ENCODE assay signal across 15 cellular contexts in genomic region chr18:48735856-48736255, GRCh38.
"Had no signal": no experiment of that assay in that cellular context is flagged by ENCODE, and none has a peak within 500 bp of the region (broad histone marks: within the 10 kb centered on the region; RNA-seq: fewer than 3 reads in every experiment).

No MANE protein-coding gene starts in this region.

- H3K27ac ChIP-seq: epithelial cell of prostate, esophagus muscularis mucosa, gastroesophageal sphincter, neutrophil, ovary, right atrium auricular region, testis, tibial nerve had no signal

- H3K9me3 ChIP-seq: esophagus muscularis mucosa, gastroesophageal sphincter, neutrophil, ovary, right atrium auricular region, testis, tibial nerve had no signal

- H3K27me3 ChIP-seq: esophagus muscularis mucosa, gastroesophageal sphincter, neutrophil, ovary, right atrium auricular region, testis, tibial nerve had no signal

- ATAC-seq: gastroesophageal sphincter; left colon; naive thymus-derived CD4-positive, alpha-beta T cell; stimulated activated memory B cell treated with anti-CD40 and anti-IgM and Interleukin-4, amounts not matched to agents 10 μg/mL and 1 μg/mL and 100 μg/mL, for 72 hours; stimulated activated naive CD8-positive, alpha-beta T cell treated with anti-CD3 and anti-CD28 coated beads, Interleukin-15, amount 100 ng/mL, for 72 hours had no signal

- H3K36me3 ChIP-seq: neutrophil, ovary, right atrium auricular region, tibial nerve had no signal

- DNase-seq: effector memory CD4-positive, alpha-beta T cell; left colon; naive thymus-derived CD4-positive, alpha-beta T cell; nephron progenitor cell; ovary; stimulated activated CD4-positive, alpha-beta T cell treated with anti-CD3 and anti-CD28 coated beads, Interleukin-4, amount 100 ng/mL, for 24 hours; stimulated activated naive CD8-positive, alpha-beta T cell treated with anti-CD3 and anti-CD28 coated beads, Interleukin-15, amount 100 ng/mL, for 72 hours; testis had no signal

- H3K4me3 ChIP-seq: esophagus muscularis mucosa, gastroesophageal sphincter, ovary, right atrium auricular region, testis, tibial nerve had no signal
